Comparison of ENCODE assay signal across 9 cellular contexts in genomic region chr1:159076753-159077656, GRCh38. TPM values are rescaled to one million over a fixed set of nuclear protein-coding genes. Genes with fewer than 3 reads are reported as not detected.
A peak's percentile ranks its signal among the peaks of the same experiment; 100 is the strongest.
DNase-seq lines count a peak whose midpoint lies in the region; ATAC-seq and TF ChIP-seq lines count a peak whose summit lies in the region.
"Had no signal": no experiment of that assay in that cellular context is flagged by ENCODE, and none has a peak within 500 bp of the region (broad histone marks: within the 10 kb centered on the region; RNA-seq: fewer than 3 reads in every experiment).

AIM2 (minus strand) TSS chr1:159076766; CDS start chr1:159073499, 3,267 bp downstream.

- peak; percentile 53 for TF ChIP-seq POLR2A in GM18951 (IDR thresholded peaks at IDR 0.05; ENCODE audit: extremely low read depth, insufficient read depth, insufficient read length)
- TF ChIP-seq POLR2A in breast epithelium (IDR thresholded peaks at IDR 0.05), result no peak

- peak within 1 kb of the TSS; percentile 98 for H3K27ac Mint-ChIP-seq in activated naive CD4-positive, alpha-beta T cell treated with anti-CD3 and anti-CD28 coated beads for 36 hours

- TF ChIP-seq CTCF in breast epithelium (IDR thresholded peaks at IDR 0.05), result no peak

- peaks cover 34% of the 10 kb centered on the region for H3K4me1 Mint-ChIP-seq in activated naive CD4-positive, alpha-beta T cell treated with anti-CD3 and anti-CD28 coated beads for 36 hours (ENCODE audit: low read depth)

- H3K27ac ChIP-seq in skin epidermis (peak within 1 kb of the TSS in 20 of 21 experiments; percentile 0 to 92 (median 72)), breast epithelium (peak within 1 kb of the TSS in 1 of 2 donors; percentile 15)

- peak within 1 kb of the TSS; percentile 76 for H3K4me3 Mint-ChIP-seq in activated naive CD4-positive, alpha-beta T cell treated with anti-CD3 and anti-CD28 coated beads for 36 hours

- in situ Hi-C loops in GM18951 (cut with MboI; ENCODE audit: low sequenced_read_pairs, unreplicated experiment), result no loop called here

- no peaks in the 10 kb centered on the region for H3K27me3 Mint-ChIP-seq in activated naive CD4-positive, alpha-beta T cell treated with anti-CD3 and anti-CD28 coated beads for 36 hours (ENCODE audit: low read depth)

- no peaks in the 10 kb centered on the region for H3K27me3 ChIP-seq in breast epithelium

- DNase-seq in activated naive CD4-positive, alpha-beta T cell treated with anti-CD3 and anti-CD28 coated beads for 36 hours, result peak; percentile 98
- DNase-seq in DMS 273 treated with DMSO at 0.1 percent for 48 hours (lab: John Stamatoyannopoulos, UW) (no peak), breast epithelium (ENCODE audit: low spot score in 2 of 2) (no peak), NCI-H187 treated with DMSO at 0.1 percent for 48 hours (lab: John Stamatoyannopoulos, UW) (no peak)

- H3K36me3 ChIP-seq in breast epithelium, result no peaks in the 10 kb centered on the region

- intact Hi-C loops in activated naive CD4-positive, alpha-beta T cell treated with anti-CD3 and anti-CD28 coated beads for 36 hours (cut with micrococcal nuclease), result loop anchor here (1.0 to 10.0 kb wide), 15 partner anchors 9 to 1082 kb away; partner anchors contain the start of genes IFI16 and KIRREL1
- intact Hi-C loops in breast epithelium (cut with DNase I; ENCODE audit: low total_unique reads), result no loop called here

- no peaks in the 10 kb centered on the region for H3K9me3 ChIP-seq in breast epithelium

- H3K9me3 Mint-ChIP-seq in activated naive CD4-positive, alpha-beta T cell treated with anti-CD3 and anti-CD28 coated beads for 36 hours, result no peaks in the 10 kb centered on the region

- ATAC-seq in HG03039 (IDR thresholded peaks at IDR 0.05; ENCODE audit: unreplicated experiment) (peak; percentile 79), SK-N-SH treated with all-trans-retinoic acid at 6 μM for 48 hours (peak; percentile 83)

- H3K4me3 ChIP-seq in skin epidermis (peak within 1 kb of the TSS in 3 of 7 experiments; percentile 4 to 21 (median 6)), breast epithelium (peak within 1 kb of the TSS in 1 of 3 donors; percentile 1)

- CTCF ChIA-PET in activated naive CD4-positive, alpha-beta T cell treated with anti-CD3 and anti-CD28 coated beads for 36 hours (lab: Charles Lee), result interaction anchor here (0.7 to 5.3 kb wide), 7 partner anchors 9 to 137 kb away, joined by 3 to 50 read pairs (median 7); no protein-coding TSS in a partner anchor

- H3K4me1 ChIP-seq in breast epithelium, result no peaks in the 10 kb centered on the region

- H3K36me3 Mint-ChIP-seq in activated naive CD4-positive, alpha-beta T cell treated with anti-CD3 and anti-CD28 coated beads for 36 hours (ENCODE audit: low read depth), result peaks cover 5% of the 10 kb centered on the region

TF ChIP-seq in SK-N-SH treated with all-trans-retinoic acid at 6 μM for 48 hours, 23 proteins besides CTCF, POLR2A, EP300 and RAD21:
- TF ChIP-seq TOX (CRISPR knock-in tag; IDR thresholded peaks at IDR 0.05; ENCODE audit: borderline replicate concordance), result peak; percentile 48
- no peak for TF ChIP-seq CREB5 (CRISPR knock-in tag; IDR thresholded peaks at IDR 0.05; ENCODE audit: low read depth)

RNA-seq across cellular contexts. Expression of gene AIM2, which starts in this region (rescaled TPM):
- total RNA-seq in activated naive CD4-positive, alpha-beta T cell treated with anti-CD3 and anti-CD28 coated beads for 36 hours, result 10 to 100 TPM; 12.2 to 13.7 TPM
- 1 to 10 TPM in 1 of 3 donors, under 1 TPM in 2; 0.32 to 1.6 (median 0.73) TPM for total RNA-seq in breast epithelium
- total RNA-seq: bronchial epithelial cell had no signal

Comparison
In these comparisons a context has a peak if more than half of its experiments do, and no peak if none do; other contexts are left out.
1. RNA of gene AIM2 (total RNA-seq): 12.2 to 13.7 TPM in activated naive CD4-positive, alpha-beta T cell treated with anti-CD3 and anti-CD28 coated beads for 36 hours; 0.32 to 1.6 TPM in breast epithelium; every median in the first group is over 4 times any median in the second.